29 cellular contexts compared by ENCODE assay signal in the genomic region with DNA sequence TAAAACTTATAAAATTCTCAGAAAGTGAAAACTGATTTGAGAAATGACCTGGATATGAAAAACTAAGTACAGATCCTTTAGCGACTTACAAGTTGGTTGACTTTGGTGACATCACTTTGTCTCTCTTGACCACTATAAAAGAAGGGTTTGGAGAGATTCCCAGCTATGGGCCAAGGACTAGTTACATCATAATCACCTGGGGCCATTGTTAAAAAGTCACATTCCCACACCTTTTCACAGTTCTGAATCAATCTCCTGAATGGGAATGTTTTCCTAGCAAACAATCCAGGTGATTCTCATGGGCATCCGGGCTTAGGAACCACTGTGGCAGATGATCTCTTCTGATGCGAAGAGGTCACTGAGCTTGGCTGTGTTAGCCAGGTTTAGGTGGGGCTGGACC. TPM values are rescaled to one million over a fixed set of nuclear protein-coding genes. Genes with fewer than 3 reads are reported as not detected.
DNase-seq lines count a peak whose midpoint lies in the region; ATAC-seq and TF ChIP-seq lines count a peak whose summit lies in the region.
"Had no signal": no experiment of that assay in that cellular context is flagged by ENCODE, and none has a peak within 500 bp of the region (broad histone marks: within the 10 kb centered on the region; RNA-seq: fewer than 3 reads in every experiment).

No MANE protein-coding gene starts in this region.

- H3K79me1 ChIP-seq in neuronal stem cell (ENCODE audit: low read depth, low read length): no peaks in the 10 kb centered on the region

- peaks cover 10% of the 10 kb centered on the region; the same call in 1 of the 2 replicates for H3K9me2 ChIP-seq in GM23338 (ENCODE audit: insufficient read depth)

- H2AFZ ChIP-seq in GM23338 (no peak overlapping the region), neuronal stem cell (ENCODE audit: low read length) (peak overlapping the region; percentile 78)

- H3K4me1 ChIP-seq in GM23338 (ENCODE audit: insufficient read depth) (peaks cover 11% of the 10 kb centered on the region; the same call in 1 of the 2 replicates), neuronal stem cell (ENCODE audit: control insufficient read depth in 2 of 2, insufficient read depth in 1 of 2, low read depth in 1 of 2, low read length in 2 of 2) (peaks cover 6 to 7% of the 10 kb centered on the region in 2 donors)

- H3K79me2 ChIP-seq in GM23338 (replicated peaks; ENCODE audit: insufficient read depth): no peaks in the 10 kb centered on the region

- no peaks in the 10 kb centered on the region for H3K9me3 ChIP-seq in neuronal stem cell (replicated peaks in 1 of 2; ENCODE audit: control insufficient read depth in 2 of 2, insufficient read depth in 1 of 2, low read depth in 1 of 2, low read length in 2 of 2)
- H3K9me3 ChIP-seq: body of pancreas, thoracic aorta had no signal

- no peak overlapping the region for H2BK15ac ChIP-seq in neuronal stem cell (ENCODE audit: low read length)

- no peak overlapping the region for H3K23ac ChIP-seq in neuronal stem cell (ENCODE audit: low read depth, low read length, poor library complexity)

- peak overlapping the region; percentile 32; the same call in 1 of the 2 replicates for H3K27ac Mint-ChIP-seq in GM23338
- H3K27ac Mint-ChIP-seq: activated T-helper 2 cell treated with anti-CD3 and anti-CD28 coated beads, Interferon-gamma antibody, Interleukin-2, Interleukin-4, amounts not matched to agents 10 μg/mL and 5 μg/mL and 100 μg/mL, durations not matched to agents 14 hours and 24 hours and 36 hours; natural killer cell treated with Interleukin-12 subunit alpha and Interleukin-12 subunit beta and Interleukin-15 and Interleukin-18, amount 100 ng/mL, for 72 hours; stimulated activated effector memory CD8-positive, alpha-beta T cell treated with anti-CD3 and anti-CD28 coated beads, Interleukin-12 subunit alpha, Interleukin-12 subunit beta, amount 100 ng/mL, for 72 hours had no signal

- no peaks in the 10 kb centered on the region for H3K9me3 Mint-ChIP-seq in GM23338
- H3K9me3 Mint-ChIP-seq: activated naive CD8-positive, alpha-beta T cell treated with anti-CD3 and anti-CD28 coated beads, Interleukin-2, amount 10 ng/mL, durations not matched to agents 7 days and 5 days; activated T-helper 2 cell treated with anti-CD3 and anti-CD28 coated beads, Interferon-gamma antibody, Interleukin-2, Interleukin-4, amounts not matched to agents 10 μg/mL and 5 μg/mL and 100 μg/mL, durations not matched to agents 14 hours and 24 hours and 36 hours; CD8-positive, alpha-beta memory T cell; natural killer cell treated with Interleukin-12 subunit alpha and Interleukin-12 subunit beta and Interleukin-15 and Interleukin-18, amount 100 ng/mL, for 72 hours; stimulated activated effector memory CD8-positive, alpha-beta T cell treated with anti-CD3 and anti-CD28 coated beads, Interleukin-12 subunit alpha, Interleukin-12 subunit beta, amount 100 ng/mL, for 72 hours had no signal

- intact Hi-C loops in dorsolateral prefrontal cortex (cut with DNase I): loop anchor here in 1 of 2 donors (5.0 to 10.0 kb wide), 2 partner anchors 84 to 93 kb away; a partner anchor contains a TSS
- intact Hi-C loops in posterior cingulate gyrus (cut with DNase I): no loop called here

- no peak overlapping the region for H4K8ac ChIP-seq in neuronal stem cell (ENCODE audit: low read depth, low read length)

- no peak overlapping the region for H2BK5ac ChIP-seq in neuronal stem cell (ENCODE audit: low read length)

- peak overlapping the region; percentile 40; the same call in 1 of the 2 replicates for H3K4me2 ChIP-seq in GM23338
- no peak overlapping the region for H3K4me2 ChIP-seq in neuronal stem cell (ENCODE audit: insufficient read depth, low read length, poor library complexity, severe bottlenecking)

- H2AK5ac ChIP-seq in neuronal stem cell (ENCODE audit: low read depth, low read length): no peak overlapping the region

- no peak overlapping the region for H3K4ac ChIP-seq in neuronal stem cell (ENCODE audit: low read length)

- H3K9ac ChIP-seq in neuronal stem cell (ENCODE audit: low read depth, low read length, poor library complexity): no peak overlapping the region

- no peaks in the 10 kb centered on the region for H3K27me3 Mint-ChIP-seq in GM23338 (ENCODE audit: insufficient read depth, low read depth, poor library complexity)

- no CpG with 5 or more reads among the region's 3 CpGs for WGBS in neuronal stem cell (ENCODE audit: extremely low coverage in 2 of 2, insufficient read length in 2 of 2, insufficient replicate concordance in 1 of 2), 2 donors

- TF ChIP-seq CTCF in GM23338 (conservative IDR thresholded peaks at IDR 0.05; ENCODE audit: low read depth in 2 of 2) (no peak), dorsolateral prefrontal cortex (IDR thresholded peaks at IDR 0.05 in 54 of 56, conservative IDR thresholded peaks at IDR 0.05 in 2 of 56; ENCODE audit: low read depth in 1 of 56, partially characterized antibody in 56 of 56) (no peak)

- H4K91ac ChIP-seq in neuronal stem cell (ENCODE audit: low read depth, low read length, poor library complexity): no peak overlapping the region

- no peaks in the 10 kb centered on the region for H3K36me3 Mint-ChIP-seq in GM23338 (ENCODE audit: low read depth)
- H3K36me3 Mint-ChIP-seq: activated naive CD8-positive, alpha-beta T cell treated with anti-CD3 and anti-CD28 coated beads, Interleukin-2, amount 10 ng/mL, durations not matched to agents 7 days and 5 days; natural killer cell treated with Interleukin-12 subunit alpha and Interleukin-12 subunit beta and Interleukin-15 and Interleukin-18, amount 100 ng/mL, for 72 hours had no signal

- no peak overlapping the region for H3K18ac ChIP-seq in neuronal stem cell (ENCODE audit: low read length)

- H2BK12ac ChIP-seq in neuronal stem cell (ENCODE audit: low read length): no peak overlapping the region

- no peaks in the 10 kb centered on the region for H3F3A ChIP-seq in GM23338 (replicated peaks; ENCODE audit: low read depth)

- H2BK120ac ChIP-seq in neuronal stem cell (ENCODE audit: low read depth, low read length): no peak overlapping the region

- no peak for DNase-seq in GM23338 (ENCODE audit: low spot score)
- peak; percentile 43 for DNase-seq in NCI-H146 (lab: John Stamatoyannopoulos, UW)
- no peak for DNase-seq in dorsolateral prefrontal cortex
- no peak for DNase-seq in neuronal stem cell (ENCODE audit: low spot score)
- DNase-seq in NCI-H1694 (lab: John Stamatoyannopoulos, UW): no peak
- no peak for DNase-seq in posterior cingulate gyrus
- DNase-seq: activated CD4-positive, alpha-beta T cell treated with anti-CD3 and anti-CD28 coated beads, Interleukin-2, amount 50 U/mL, for 4 hours; activated CD8-positive, alpha-beta memory T cell treated with anti-CD3 and anti-CD28 coated beads, Interleukin-2, amount 50 U/mL, for 4 hours; activated naive CD8-positive, alpha-beta T cell treated with anti-CD3 and anti-CD28 coated beads, Interleukin-2, amount 10 ng/mL, durations not matched to agents 7 days and 5 days; CD8-positive, alpha-beta memory T cell; DMS79; left colon; MM.1S; NCI-H1417 treated with DMSO at 0.1 percent for 48 hours; NCI-H524; stimulated activated CD4-positive, alpha-beta T cell treated with anti-CD3 and anti-CD28 coated beads, Interleukin-2, amount 100 ng/mL, for 24 hours; WERI-Rb-1 had no signal

- H3K4me3 ChIP-seq in GM23338: no peak overlapping the region
- no peak overlapping the region for H3K4me3 ChIP-seq in dorsolateral prefrontal cortex
- no peak overlapping the region for H3K4me3 ChIP-seq in neuronal stem cell (ENCODE audit: low read length in 2 of 2)
- H3K4me3 ChIP-seq: body of pancreas, coronary artery, skin epidermis, thoracic aorta had no signal

- H3K36me3 ChIP-seq in GM23338 (ENCODE audit: insufficient read depth) (no peaks in the 10 kb centered on the region), neuronal stem cell (replicated peaks in 1 of 2; ENCODE audit: control insufficient read depth in 2 of 2, insufficient read depth in 2 of 2, low read length in 2 of 2) (no peaks in the 10 kb centered on the region)
- H3K36me3 ChIP-seq: thoracic aorta, WERI-Rb-1 had no signal

- no peaks in the 10 kb centered on the region for H3K27me3 ChIP-seq in GM23338 (ENCODE audit: insufficient read depth)
- no peaks in the 10 kb centered on the region for H3K27me3 ChIP-seq in dorsolateral prefrontal cortex
- no peaks in the 10 kb centered on the region for H3K27me3 ChIP-seq in neuronal stem cell (ENCODE audit: control insufficient read depth in 3 of 3, insufficient read depth in 3 of 3, low read depth in 1 of 3, low read length in 3 of 3)
- H3K27me3 ChIP-seq: body of pancreas had no signal

- H3K14ac ChIP-seq in neuronal stem cell (ENCODE audit: low read length): no peak overlapping the region

- H4K20me1 ChIP-seq in GM23338 (replicated peaks; ENCODE audit: insufficient read depth): no peaks in the 10 kb centered on the region

- ATAC-seq in GM23338 (no peak), HG02884 (IDR thresholded peaks at IDR 0.05; ENCODE audit: unreplicated experiment) (no peak), GM18520 (IDR thresholded peaks at IDR 0.05; ENCODE audit: unreplicated experiment) (no peak)
- ATAC-seq: left colon; natural killer cell treated with Interleukin-12 subunit alpha and Interleukin-12 subunit beta and Interleukin-15 and Interleukin-18, amount 100 ng/mL, for 72 hours; stimulated activated effector memory CD8-positive, alpha-beta T cell treated with anti-CD3 and anti-CD28 coated beads, Interleukin-12 subunit alpha, Interleukin-12 subunit beta, amount 100 ng/mL, for 72 hours had no signal

- peaks cover 9% of the 10 kb centered on the region for H3K4me1 Mint-ChIP-seq in GM23338
- H3K4me1 Mint-ChIP-seq: activated naive CD8-positive, alpha-beta T cell treated with anti-CD3 and anti-CD28 coated beads, Interleukin-2, amount 10 ng/mL, durations not matched to agents 7 days and 5 days; CD8-positive, alpha-beta memory T cell; stimulated activated effector memory CD8-positive, alpha-beta T cell treated with anti-CD3 and anti-CD28 coated beads, Interleukin-12 subunit alpha, Interleukin-12 subunit beta, amount 100 ng/mL, for 72 hours had no signal

- H3K27ac ChIP-seq in GM23338 (ENCODE audit: low read depth) (no peak overlapping the region), dorsolateral prefrontal cortex (peak overlapping the region in 49 of 59 donors; percentile 7 to 84 (median 65)), neuronal stem cell (replicated peaks; ENCODE audit: low read length) (no peak overlapping the region)
- H3K27ac ChIP-seq: body of pancreas, coronary artery, skin epidermis, thoracic aorta, WERI-Rb-1 had no signal

- no peak overlapping the region; the same call in 2 of the 3 replicates for H3K4me3 Mint-ChIP-seq in GM23338
- H3K4me3 Mint-ChIP-seq: activated naive CD8-positive, alpha-beta T cell treated with anti-CD3 and anti-CD28 coated beads, Interleukin-2, amount 10 ng/mL, durations not matched to agents 7 days and 5 days; CD8-positive, alpha-beta memory T cell; natural killer cell treated with Interleukin-12 subunit alpha and Interleukin-12 subunit beta and Interleukin-15 and Interleukin-18, amount 100 ng/mL, for 72 hours; stimulated activated effector memory CD8-positive, alpha-beta T cell treated with anti-CD3 and anti-CD28 coated beads, Interleukin-12 subunit alpha, Interleukin-12 subunit beta, amount 100 ng/mL, for 72 hours had no signal

RNA-seq across cellular contexts. Expression of a gene that starts 0.6 kb away (rescaled TPM):
- total RNA-seq in GM23338 (2014; rRNA removed; shearing (Covaris generic)): 0.45 TPM in 1 of 2 replicates, not detected in the other
- not detected in 2 replicates for polyA plus RNA-seq in GM23338 (2016; fragmentation: Nextera tagmentation; extraction: Ambion mirVana)
- 10 to 100 TPM in 109 of 120 experiments, 1 to 10 TPM in 11; 4.7 to 39.2 (median 18.5) TPM for total RNA-seq in dorsolateral prefrontal cortex
- polyA plus RNA-seq in neuronal stem cell (2013, experiment 1 of 2): 0.84 TPM
- 0.75 TPM for polyA plus RNA-seq in neuronal stem cell (2013, experiment 2 of 2)
- total RNA-seq: IMR-90; left colon; pulmonary artery endothelial cell; T-helper 2 cell treated with Interferon-gamma antibody and Interleukin-4, amounts not matched to agents 100 ng/mL and 5 ng/mL, for 36 hours had no signal
- polyA plus RNA-seq: CD8-positive, alpha-beta memory T cell; IMR-90 had no signal

Comparison
In these comparisons a context has a peak if more than half of its experiments do, and no peak if none do; other contexts are left out.
1. H3K27ac ChIP-seq: peak in dorsolateral prefrontal cortex (49 of 59); none in GM23338 (single experiment) and neuronal stem cell (single experiment).